Comparison of ENCODE assay signal across 1 cellular context in the genomic region with DNA sequence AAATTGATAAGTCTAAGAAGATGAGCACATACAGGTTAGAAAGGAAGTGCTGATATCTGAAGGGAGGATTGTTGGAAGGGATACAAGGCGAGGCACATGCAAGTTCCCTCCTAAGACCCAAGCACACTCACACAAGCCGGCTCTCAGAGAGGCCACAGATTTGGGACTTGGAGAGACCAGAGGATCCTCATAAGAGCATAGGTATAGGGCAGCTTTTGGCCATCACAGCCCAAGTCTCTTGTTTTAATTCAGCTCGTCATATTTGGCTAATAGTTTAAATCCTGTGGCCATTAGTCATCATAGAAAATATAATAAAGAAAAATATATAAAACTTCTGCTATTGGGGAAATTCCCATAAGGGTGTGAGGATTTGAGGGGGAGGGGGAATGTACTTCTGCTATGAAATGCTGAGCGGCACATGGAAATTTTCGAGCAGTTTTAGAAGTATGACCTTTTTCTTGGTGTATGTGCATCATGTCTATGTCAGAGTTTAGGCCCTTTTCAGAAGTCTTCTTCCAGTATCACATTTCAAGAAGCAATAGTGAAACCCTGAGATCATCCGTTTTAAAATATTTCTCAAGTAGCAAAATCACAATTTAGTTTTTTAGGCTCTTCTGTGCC.
TF ChIP-seq lines count a peak whose summit lies in the region.

No MANE protein-coding gene starts in this region.

TF ChIP-seq in IMR-90, 13 proteins besides CTCF, POLR2A, EP300 and RAD21 (continued from another document):
- TF ChIP-seq, protein P1, sequence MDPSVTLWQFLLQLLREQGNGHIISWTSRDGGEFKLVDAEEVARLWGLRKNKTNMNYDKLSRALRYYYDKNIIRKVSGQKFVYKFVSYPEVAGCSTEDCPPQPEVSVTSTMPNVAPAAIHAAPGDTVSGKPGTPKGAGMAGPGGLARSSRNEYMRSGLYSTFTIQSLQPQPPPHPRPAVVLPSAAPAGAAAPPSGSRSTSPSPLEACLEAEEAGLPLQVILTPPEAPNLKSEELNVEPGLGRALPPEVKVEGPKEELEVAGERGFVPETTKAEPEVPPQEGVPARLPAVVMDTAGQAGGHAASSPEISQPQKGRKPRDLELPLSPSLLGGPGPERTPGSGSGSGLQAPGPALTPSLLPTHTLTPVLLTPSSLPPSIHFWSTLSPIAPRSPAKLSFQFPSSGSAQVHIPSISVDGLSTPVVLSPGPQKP (IDR thresholded peaks at IDR 0.05; ENCODE audit: borderline replicate concordance, low read depth, low read length): no peak
- TF ChIP-seq MXI1 (IDR thresholded peaks at IDR 0.05; ENCODE audit: borderline replicate concordance, low read depth, low read length) (no peak), RFX5 (IDR thresholded peaks at IDR 0.05; ENCODE audit: low read depth, low read length) (no peak), CEBPB (IDR thresholded peaks at IDR 0.05; ENCODE audit: low read depth, low read length) (no peak)
